ENCODE assay signal across 1 cellular context in the genomic region with DNA sequence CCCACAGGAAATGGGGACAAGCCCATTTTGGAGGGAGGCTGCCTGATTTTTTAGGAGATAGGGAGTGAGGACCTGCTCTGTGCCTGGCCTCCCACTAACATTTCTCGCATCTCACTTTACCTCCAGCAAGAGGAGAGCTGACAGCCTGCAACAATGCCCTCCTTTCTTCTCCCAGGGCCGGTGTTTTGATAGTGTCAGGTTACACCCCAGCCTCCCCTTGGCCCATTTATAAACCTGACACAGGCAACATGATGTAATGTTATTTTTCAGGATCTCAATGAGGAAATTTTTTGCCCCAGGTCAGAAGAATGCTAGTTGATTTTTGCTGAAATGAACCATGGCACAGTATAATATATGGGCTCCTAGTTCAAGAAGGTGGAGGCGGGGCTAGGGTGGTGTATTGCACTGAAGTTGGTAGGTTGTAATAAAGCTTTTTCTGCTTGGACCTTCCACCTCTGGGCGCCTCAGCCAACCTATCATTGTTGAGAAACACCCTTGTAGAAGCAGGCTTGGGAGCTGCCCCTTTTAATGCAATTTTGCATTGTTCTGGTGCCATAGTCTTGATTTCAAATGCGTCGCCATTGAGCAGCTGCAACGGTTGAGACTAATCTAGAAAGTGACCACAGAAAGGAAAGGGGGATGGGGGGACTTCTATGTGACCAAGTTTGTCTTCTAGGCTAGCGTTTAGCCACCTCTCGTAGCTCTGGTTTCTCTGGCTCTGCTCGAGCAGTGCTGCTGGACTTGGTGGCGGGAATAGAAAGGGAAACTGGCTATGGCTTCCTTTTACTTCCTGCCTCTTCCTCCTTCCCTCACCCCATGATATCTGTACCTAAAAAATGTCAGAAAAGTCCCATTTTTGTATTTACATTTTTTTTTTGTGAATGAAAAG.
TF ChIP-seq lines count a peak whose summit lies in the region.

No MANE protein-coding gene starts in this region.

TF ChIP-seq in HEK293, 187 proteins besides CTCF, POLR2A, EP300 and RAD21 (continued from another document and continues in another):
- TF ChIP-seq ZNF211 (tag by site-specific recombination; IDR thresholded peaks at IDR 0.05; ENCODE audit: low read depth): no peak
- peak; percentile 57; the same call in 1 of the 2 replicates for TF ChIP-seq GLI2 (tag by site-specific recombination; IDR thresholded peaks at IDR 0.05; ENCODE audit: borderline replicate concordance, low read depth)
- TF ChIP-seq KLF9 (tag by site-specific recombination; IDR thresholded peaks at IDR 0.05; ENCODE audit: low read depth): peak; percentile 60; the same call in 1 of the 2 replicates
- TF ChIP-seq ZNF560 (tag by site-specific recombination; IDR thresholded peaks at IDR 0.05; ENCODE audit: borderline replicate concordance): no peak
- no peak for TF ChIP-seq ZNF140 (tag by site-specific recombination; IDR thresholded peaks at IDR 0.05)
- no peak for TF ChIP-seq HOXA7 (CRISPR knock-in tag; IDR thresholded peaks at IDR 0.05; ENCODE audit: borderline replicate concordance)
- no peak for TF ChIP-seq ZNF248 (tag by site-specific recombination; IDR thresholded peaks at IDR 0.05)
- peak; percentile 79; the same call in 1 of the 2 replicates for TF ChIP-seq ZNF2 (tag by site-specific recombination; IDR thresholded peaks at IDR 0.05)
- TF ChIP-seq RBAK (tag by site-specific recombination; IDR thresholded peaks at IDR 0.05): no peak
- peak; percentile 73 for TF ChIP-seq PRDM1 (tag by site-specific recombination; IDR thresholded peaks at IDR 0.05)
- TF ChIP-seq ZNF521 (tag by site-specific recombination; IDR thresholded peaks at IDR 0.05): no peak
- TF ChIP-seq ZNF837 (tag by site-specific recombination; IDR thresholded peaks at IDR 0.05): no peak
- peak; percentile 93 for TF ChIP-seq FEZF1 (tag by site-specific recombination; IDR thresholded peaks at IDR 0.05)
- no peak for TF ChIP-seq ZNF311 (tag by site-specific recombination; IDR thresholded peaks at IDR 0.05; ENCODE audit: borderline replicate concordance)
- TF ChIP-seq, protein P1, sequence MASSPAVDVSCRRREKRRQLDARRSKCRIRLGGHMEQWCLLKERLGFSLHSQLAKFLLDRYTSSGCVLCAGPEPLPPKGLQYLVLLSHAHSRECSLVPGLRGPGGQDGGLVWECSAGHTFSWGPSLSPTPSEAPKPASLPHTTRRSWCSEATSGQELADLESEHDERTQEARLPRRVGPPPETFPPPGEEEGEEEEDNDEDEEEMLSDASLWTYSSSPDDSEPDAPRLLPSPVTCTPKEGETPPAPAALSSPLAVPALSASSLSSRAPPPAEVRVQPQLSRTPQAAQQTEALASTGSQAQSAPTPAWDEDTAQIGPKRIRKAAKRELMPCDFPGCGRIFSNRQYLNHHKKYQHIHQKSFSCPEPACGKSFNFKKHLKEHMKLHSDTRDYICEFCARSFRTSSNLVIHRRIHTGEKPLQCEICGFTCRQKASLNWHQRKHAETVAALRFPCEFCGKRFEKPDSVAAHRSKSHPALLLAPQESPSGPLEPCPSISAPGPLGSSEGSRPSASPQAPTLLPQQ (tag by site-specific recombination; IDR thresholded peaks at IDR 0.05): peak; percentile 84
- no peak for TF ChIP-seq YY2 (tag by site-specific recombination; IDR thresholded peaks at IDR 0.05)
- peak; percentile 97 for TF ChIP-seq KLF10 (tag by site-specific recombination; IDR thresholded peaks at IDR 0.05)
- no peak for TF ChIP-seq ZBTB48 (tag by site-specific recombination; IDR thresholded peaks at IDR 0.05)
- peak; percentile 71; the same call in 1 of the 2 replicates for TF ChIP-seq MEIS1 (CRISPR knock-in tag; IDR thresholded peaks at IDR 0.05; ENCODE audit: borderline replicate concordance)
- TF ChIP-seq, protein P2, sequence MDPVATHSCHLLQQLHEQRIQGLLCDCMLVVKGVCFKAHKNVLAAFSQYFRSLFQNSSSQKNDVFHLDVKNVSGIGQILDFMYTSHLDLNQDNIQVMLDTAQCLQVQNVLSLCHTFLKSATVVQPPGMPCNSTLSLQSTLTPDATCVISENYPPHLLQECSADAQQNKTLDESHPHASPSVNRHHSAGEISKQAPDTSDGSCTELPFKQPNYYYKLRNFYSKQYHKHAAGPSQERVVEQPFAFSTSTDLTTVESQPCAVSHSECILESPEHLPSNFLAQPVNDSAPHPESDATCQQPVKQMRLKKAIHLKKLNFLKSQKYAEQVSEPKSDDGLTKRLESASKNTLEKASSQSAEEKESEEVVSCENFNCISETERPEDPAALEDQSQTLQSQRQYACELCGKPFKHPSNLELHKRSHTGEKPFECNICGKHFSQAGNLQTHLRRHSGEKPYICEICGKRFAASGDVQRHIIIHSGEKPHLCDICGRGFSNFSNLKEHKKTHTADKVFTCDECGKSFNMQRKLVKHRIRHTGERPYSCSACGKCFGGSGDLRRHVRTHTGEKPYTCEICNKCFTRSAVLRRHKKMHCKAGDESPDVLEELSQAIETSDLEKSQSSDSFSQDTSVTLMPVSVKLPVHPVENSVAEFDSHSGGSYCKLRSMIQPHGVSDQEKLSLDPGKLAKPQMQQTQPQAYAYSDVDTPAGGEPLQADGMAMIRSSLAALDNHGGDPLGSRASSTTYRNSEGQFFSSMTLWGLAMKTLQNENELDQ (tag by site-specific recombination; IDR thresholded peaks at IDR 0.05; ENCODE audit: low read depth): no peak
- no peak; the same call in 1 of the 2 replicates for TF ChIP-seq ZNF600 (tag by site-specific recombination; IDR thresholded peaks at IDR 0.05)
- peak; percentile 98 for TF ChIP-seq ZNF843 (tag by site-specific recombination; IDR thresholded peaks at IDR 0.05)
- peak; percentile 36; the same call in 1 of the 2 replicates for TF ChIP-seq ZNF146 (tag by site-specific recombination; IDR thresholded peaks at IDR 0.05)
- TF ChIP-seq, protein P3, sequence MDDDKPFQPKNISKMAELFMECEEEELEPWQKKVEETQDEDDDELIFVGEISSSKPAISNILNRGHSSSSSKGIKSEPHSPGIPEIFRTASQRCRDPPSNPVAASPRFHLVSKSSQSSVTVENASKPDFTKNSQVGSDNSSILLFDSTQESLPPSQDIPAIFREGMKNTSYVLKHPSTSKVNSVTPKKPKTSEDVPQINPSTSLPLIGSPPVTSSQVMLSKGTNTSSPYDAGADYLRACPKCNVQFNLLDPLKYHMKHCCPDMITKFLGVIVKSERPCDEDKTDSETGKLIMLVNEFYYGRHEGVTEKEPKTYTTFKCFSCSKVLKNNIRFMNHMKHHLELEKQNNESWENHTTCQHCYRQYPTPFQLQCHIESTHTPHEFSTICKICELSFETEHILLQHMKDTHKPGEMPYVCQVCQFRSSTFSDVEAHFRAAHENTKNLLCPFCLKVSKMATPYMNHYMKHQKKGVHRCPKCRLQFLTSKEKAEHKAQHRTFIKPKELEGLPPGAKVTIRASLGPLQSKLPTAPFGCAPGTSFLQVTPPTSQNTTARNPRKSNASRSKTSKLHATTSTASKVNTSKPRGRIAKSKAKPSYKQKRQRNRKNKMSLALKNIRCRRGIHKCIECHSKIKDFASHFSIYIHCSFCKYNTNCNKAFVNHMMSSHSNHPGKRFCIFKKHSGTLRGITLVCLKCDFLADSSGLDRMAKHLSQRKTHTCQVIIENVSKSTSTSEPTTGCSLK (tag by site-specific recombination; IDR thresholded peaks at IDR 0.05): no peak
- TF ChIP-seq, protein P4, sequence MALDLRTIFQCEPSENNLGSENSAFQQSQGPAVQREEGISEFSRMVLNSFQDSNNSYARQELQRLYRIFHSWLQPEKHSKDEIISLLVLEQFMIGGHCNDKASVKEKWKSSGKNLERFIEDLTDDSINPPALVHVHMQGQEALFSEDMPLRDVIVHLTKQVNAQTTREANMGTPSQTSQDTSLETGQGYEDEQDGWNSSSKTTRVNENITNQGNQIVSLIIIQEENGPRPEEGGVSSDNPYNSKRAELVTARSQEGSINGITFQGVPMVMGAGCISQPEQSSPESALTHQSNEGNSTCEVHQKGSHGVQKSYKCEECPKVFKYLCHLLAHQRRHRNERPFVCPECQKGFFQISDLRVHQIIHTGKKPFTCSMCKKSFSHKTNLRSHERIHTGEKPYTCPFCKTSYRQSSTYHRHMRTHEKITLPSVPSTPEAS (tag by site-specific recombination; IDR thresholded peaks at IDR 0.05): peak; percentile 62
- peak; percentile 96 for TF ChIP-seq ZNF629 (tag by site-specific recombination; IDR thresholded peaks at IDR 0.05)
- TF ChIP-seq, protein P5, sequence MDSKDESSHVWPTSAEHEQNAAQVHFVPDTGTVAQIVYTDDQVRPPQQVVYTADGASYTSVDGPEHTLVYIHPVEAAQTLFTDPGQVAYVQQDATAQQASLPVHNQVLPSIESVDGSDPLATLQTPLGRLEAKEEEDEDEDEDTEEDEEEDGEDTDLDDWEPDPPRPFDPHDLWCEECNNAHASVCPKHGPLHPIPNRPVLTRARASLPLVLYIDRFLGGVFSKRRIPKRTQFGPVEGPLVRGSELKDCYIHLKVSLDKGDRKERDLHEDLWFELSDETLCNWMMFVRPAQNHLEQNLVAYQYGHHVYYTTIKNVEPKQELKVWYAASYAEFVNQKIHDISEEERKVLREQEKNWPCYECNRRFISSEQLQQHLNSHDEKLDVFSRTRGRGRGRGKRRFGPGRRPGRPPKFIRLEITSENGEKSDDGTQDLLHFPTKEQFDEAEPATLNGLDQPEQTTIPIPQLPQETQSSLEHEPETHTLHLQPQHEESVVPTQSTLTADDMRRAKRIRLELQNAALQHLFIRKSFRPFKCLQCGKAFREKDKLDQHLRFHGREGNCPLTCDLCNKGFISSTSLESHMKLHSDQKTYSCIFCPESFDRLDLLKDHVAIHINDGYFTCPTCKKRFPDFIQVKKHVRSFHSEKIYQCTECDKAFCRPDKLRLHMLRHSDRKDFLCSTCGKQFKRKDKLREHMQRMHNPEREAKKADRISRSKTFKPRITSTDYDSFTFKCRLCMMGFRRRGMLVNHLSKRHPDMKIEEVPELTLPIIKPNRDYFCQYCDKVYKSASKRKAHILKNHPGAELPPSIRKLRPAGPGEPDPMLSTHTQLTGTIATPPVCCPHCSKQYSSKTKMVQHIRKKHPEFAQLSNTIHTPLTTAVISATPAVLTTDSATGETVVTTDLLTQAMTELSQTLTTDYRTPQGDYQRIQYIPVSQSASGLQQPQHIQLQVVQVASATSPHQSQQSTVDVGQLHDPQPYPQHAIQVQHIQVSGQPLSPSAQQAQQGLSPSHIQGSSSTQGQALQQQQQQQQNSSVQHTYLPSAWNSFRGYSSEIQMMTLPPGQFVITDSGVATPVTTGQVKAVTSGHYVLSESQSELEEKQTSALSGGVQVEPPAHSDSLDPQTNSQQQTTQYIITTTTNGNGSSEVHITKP (tag by site-specific recombination; IDR thresholded peaks at IDR 0.05): peak; percentile 93
- TF ChIP-seq, protein P6, sequence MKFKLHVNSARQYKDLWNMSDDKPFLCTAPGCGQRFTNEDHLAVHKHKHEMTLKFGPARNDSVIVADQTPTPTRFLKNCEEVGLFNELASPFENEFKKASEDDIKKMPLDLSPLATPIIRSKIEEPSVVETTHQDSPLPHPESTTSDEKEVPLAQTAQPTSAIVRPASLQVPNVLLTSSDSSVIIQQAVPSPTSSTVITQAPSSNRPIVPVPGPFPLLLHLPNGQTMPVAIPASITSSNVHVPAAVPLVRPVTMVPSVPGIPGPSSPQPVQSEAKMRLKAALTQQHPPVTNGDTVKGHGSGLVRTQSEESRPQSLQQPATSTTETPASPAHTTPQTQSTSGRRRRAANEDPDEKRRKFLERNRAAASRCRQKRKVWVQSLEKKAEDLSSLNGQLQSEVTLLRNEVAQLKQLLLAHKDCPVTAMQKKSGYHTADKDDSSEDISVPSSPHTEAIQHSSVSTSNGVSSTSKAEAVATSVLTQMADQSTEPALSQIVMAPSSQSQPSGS (tag by site-specific recombination; IDR thresholded peaks at IDR 0.05; ENCODE audit: low read depth): peak; percentile 97
- no peak for TF ChIP-seq ZNF174 (tag by site-specific recombination; IDR thresholded peaks at IDR 0.05)
- peak; percentile 84; the same call in 1 of the 2 replicates for TF ChIP-seq SCRT1 (tag by site-specific recombination; IDR thresholded peaks at IDR 0.05; ENCODE audit: borderline replicate concordance)
- TF ChIP-seq ZNF426 (tag by site-specific recombination; IDR thresholded peaks at IDR 0.05): no peak
- peak; percentile 86 for TF ChIP-seq SCRT2 (tag by site-specific recombination; IDR thresholded peaks at IDR 0.05)
- TF ChIP-seq ZNF416 (tag by site-specific recombination; IDR thresholded peaks at IDR 0.05): no peak
- TF ChIP-seq ZNF112 (tag by site-specific recombination; IDR thresholded peaks at IDR 0.05): no peak
- TF ChIP-seq BCL11B (tag by site-specific recombination; IDR thresholded peaks at IDR 0.05; ENCODE audit: low read depth): peak; percentile 80; the same call in 1 of the 2 replicates
- peak; percentile 79 for TF ChIP-seq ZFP69B (tag by site-specific recombination; IDR thresholded peaks at IDR 0.05)
- TF ChIP-seq ZNF324 (tag by site-specific recombination; IDR thresholded peaks at IDR 0.05): peak; percentile 88
- TF ChIP-seq ZNF23 (tag by site-specific recombination; IDR thresholded peaks at IDR 0.05; ENCODE audit: borderline replicate concordance): no peak
- peak; percentile 92 for TF ChIP-seq ZNF214 (tag by site-specific recombination; IDR thresholded peaks at IDR 0.05; ENCODE audit: borderline replicate concordance)
- no peak for TF ChIP-seq ZNF747 (tag by site-specific recombination; IDR thresholded peaks at IDR 0.05)
- TF ChIP-seq, protein P7, sequence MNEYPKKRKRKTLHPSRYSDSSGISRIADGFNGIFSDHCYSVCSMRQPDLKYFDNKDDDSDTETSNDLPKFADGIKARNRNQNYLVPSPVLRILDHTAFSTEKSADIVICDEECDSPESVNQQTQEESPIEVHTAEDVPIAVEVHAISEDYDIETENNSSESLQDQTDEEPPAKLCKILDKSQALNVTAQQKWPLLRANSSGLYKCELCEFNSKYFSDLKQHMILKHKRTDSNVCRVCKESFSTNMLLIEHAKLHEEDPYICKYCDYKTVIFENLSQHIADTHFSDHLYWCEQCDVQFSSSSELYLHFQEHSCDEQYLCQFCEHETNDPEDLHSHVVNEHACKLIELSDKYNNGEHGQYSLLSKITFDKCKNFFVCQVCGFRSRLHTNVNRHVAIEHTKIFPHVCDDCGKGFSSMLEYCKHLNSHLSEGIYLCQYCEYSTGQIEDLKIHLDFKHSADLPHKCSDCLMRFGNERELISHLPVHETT (tag by site-specific recombination; IDR thresholded peaks at IDR 0.05): peak; percentile 96
- peak; percentile 93 for TF ChIP-seq ZNF664 (tag by site-specific recombination; IDR thresholded peaks at IDR 0.05)
- TF ChIP-seq, protein P8, sequence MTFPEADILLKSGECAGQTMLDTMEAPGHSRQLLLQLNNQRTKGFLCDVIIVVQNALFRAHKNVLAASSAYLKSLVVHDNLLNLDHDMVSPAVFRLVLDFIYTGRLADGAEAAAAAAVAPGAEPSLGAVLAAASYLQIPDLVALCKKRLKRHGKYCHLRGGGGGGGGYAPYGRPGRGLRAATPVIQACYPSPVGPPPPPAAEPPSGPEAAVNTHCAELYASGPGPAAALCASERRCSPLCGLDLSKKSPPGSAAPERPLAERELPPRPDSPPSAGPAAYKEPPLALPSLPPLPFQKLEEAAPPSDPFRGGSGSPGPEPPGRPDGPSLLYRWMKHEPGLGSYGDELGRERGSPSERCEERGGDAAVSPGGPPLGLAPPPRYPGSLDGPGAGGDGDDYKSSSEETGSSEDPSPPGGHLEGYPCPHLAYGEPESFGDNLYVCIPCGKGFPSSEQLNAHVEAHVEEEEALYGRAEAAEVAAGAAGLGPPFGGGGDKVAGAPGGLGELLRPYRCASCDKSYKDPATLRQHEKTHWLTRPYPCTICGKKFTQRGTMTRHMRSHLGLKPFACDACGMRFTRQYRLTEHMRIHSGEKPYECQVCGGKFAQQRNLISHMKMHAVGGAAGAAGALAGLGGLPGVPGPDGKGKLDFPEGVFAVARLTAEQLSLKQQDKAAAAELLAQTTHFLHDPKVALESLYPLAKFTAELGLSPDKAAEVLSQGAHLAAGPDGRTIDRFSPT (tag by site-specific recombination; IDR thresholded peaks at IDR 0.05): no peak; the same call in none of the 2 replicates
- TF ChIP-seq ZNF510 (tag by site-specific recombination; IDR thresholded peaks at IDR 0.05; ENCODE audit: insufficient replicate concordance): peak; percentile 43
- peak; percentile 89 for TF ChIP-seq ZNF391 (tag by site-specific recombination; IDR thresholded peaks at IDR 0.05; ENCODE audit: borderline replicate concordance, low read depth)
